ENCODE assay signal across 2 cellular contexts in genomic region chr21:37821791-37822450, GRCh38.
A peak's percentile ranks its signal among the peaks of the same experiment; 100 is the strongest.
TF ChIP-seq lines count a peak whose summit lies in the region.

No MANE protein-coding gene starts in this region.

TF ChIP-seq in H1, 55 proteins besides CTCF, POLR2A, EP300 and RAD21:
- TF ChIP-seq YY1 (IDR thresholded peaks at IDR 0.05; ENCODE audit: low read depth, low read length) (no peak), JUN (IDR thresholded peaks at IDR 0.05; ENCODE audit: low read depth, low read length) (no peak), RBBP5 (IDR thresholded peaks at IDR 0.05; ENCODE audit: borderline replicate concordance, low read depth, low read length) (no peak)

TF ChIP-seq in neural cell, 6 proteins besides CTCF, POLR2A, EP300 and RAD21:
- TF ChIP-seq POLR2AphosphoS5 (IDR thresholded peaks at IDR 0.05): peak; percentile 20
- no peak for TF ChIP-seq TAF1 (IDR thresholded peaks at IDR 0.05; ENCODE audit: low read depth)
